Comparison of ENCODE assay signal across 6 cellular contexts in genomic region chr17:45146616-45147101, GRCh38. TPM values are rescaled to one million over a fixed set of nuclear protein-coding genes. Genes with fewer than 3 reads are reported as not detected.
DNase-seq lines count a peak whose midpoint lies in the region; TF ChIP-seq lines count a peak whose summit lies in the region.

No MANE protein-coding gene starts in this region.

- 100% methylated on average over 2 of the region's 9 CpGs for WGBS in iPS DF 6.9 (ENCODE audit: insufficient coverage, insufficient read length)

- peak overlapping the region; percentile 55 to 75 (median 64) for H3K4me3 ChIP-seq in BLaER1 treated with 17β-estradiol and CSF1 and Interleukin-3, amounts not matched to agents 10 nM and 100 nM
- H3K4me3 ChIP-seq in iPS DF 6.9 (ENCODE audit: low read length) (peak overlapping the region; percentile 73; the same call in 1 of the 2 replicates), uterus (peak overlapping the region; percentile 74 to 76)

- peaks cover 50 to 59% (median 55%) of the 10 kb centered on the region in 10 experiments for H3K4me1 ChIP-seq in BLaER1 treated with 17β-estradiol and CSF1 and Interleukin-3, amounts not matched to agents 10 nM and 100 nM
- H3K4me1 ChIP-seq in iPS DF 6.9 (ENCODE audit: control insufficient read depth, insufficient read depth, low read length) (peaks cover 5% of the 10 kb centered on the region), uterus (peaks cover 7 to 8% of the 10 kb centered on the region in 2 donors)

- TF ChIP-seq CTCF in RWPE1 (conservative IDR thresholded peaks at IDR 0.05; ENCODE audit: low read depth) (no peak), uterus (IDR thresholded peaks at IDR 0.05) (no peak)

- CTCF ChIA-PET in RWPE1 (lab: Yijun Ruan, JAX) = interaction anchor here (0.9 to 1.7 kb wide), 4 partner anchors 11 to 52 kb away, joined by 3 to 8 read pairs (median 4); partner anchors contain the start of genes ACBD4 and PLCD3

- peak overlapping the region; percentile 96 to 100 (median 99) for H3K27ac ChIP-seq in BLaER1 treated with 17β-estradiol and CSF1 and Interleukin-3, amounts not matched to agents 10 nM and 100 nM
- H3K27ac ChIP-seq in RWPE1 (peak overlapping the region; percentile 95), iPS DF 6.9 (ENCODE audit: low read length) (no peak overlapping the region), uterus (peak overlapping the region; percentile 99)

- no peaks in the 10 kb centered on the region for H3K27me3 ChIP-seq in BLaER1 treated with 17β-estradiol and CSF1 and Interleukin-3, amounts not matched to agents 10 nM and 100 nM
- H3K27me3 ChIP-seq in iPS DF 6.9 (ENCODE audit: control insufficient read depth, insufficient read depth, low read length) = no peaks in the 10 kb centered on the region
- no peaks in the 10 kb centered on the region for H3K27me3 ChIP-seq in uterus

- intact Hi-C loops in uterus (cut with DNase I; ENCODE audit: low total_unique reads) = no loop called here

- no peaks in the 10 kb centered on the region for H3K9me3 ChIP-seq in BLaER1 treated with 17β-estradiol and CSF1 and Interleukin-3, amounts not matched to agents 10 nM and 100 nM (replicated peaks in 1 of 11)
- no peaks in the 10 kb centered on the region for H3K9me3 ChIP-seq in iPS DF 6.9 (ENCODE audit: control insufficient read depth, insufficient read depth, low read length)
- no peaks in the 10 kb centered on the region for H3K9me3 ChIP-seq in uterus

- peak overlapping the region; percentile 89 to 99 (median 95) for H3K9ac ChIP-seq in BLaER1 treated with 17β-estradiol and CSF1 and Interleukin-3, amounts not matched to agents 10 nM and 100 nM

- no peak for TF ChIP-seq POLR2A in uterus (IDR thresholded peaks at IDR 0.05)

- H3K4me2 ChIP-seq in BLaER1 treated with 17β-estradiol and CSF1 and Interleukin-3, amounts not matched to agents 10 nM and 100 nM = peak overlapping the region; percentile 84 to 99 (median 95)

- H3K36me3 ChIP-seq in BLaER1 treated with 17β-estradiol and CSF1 and Interleukin-3, amounts not matched to agents 10 nM and 100 nM = peaks cover 0 to 21% (median 5%) of the 10 kb centered on the region in 11 experiments; a peak in 9 of 22 replicates
- no peaks in the 10 kb centered on the region for H3K36me3 ChIP-seq in iPS DF 6.9 (ENCODE audit: control insufficient read depth, insufficient read depth, low read length)
- H3K36me3 ChIP-seq in uterus = no peaks in the 10 kb centered on the region

- no peak for DNase-seq in RWPE1 (ENCODE audit: low spot score)
- no peak for DNase-seq in iPS DF 6.9 (ENCODE audit: low read depth, low spot score)
- DNase-seq in uterus = peak in 1 of 2 donors; percentile 67
- DNase-seq in NCI-H1694 treated with DMSO at 0.1 percent for 48 hours (lab: John Stamatoyannopoulos, UW) = no peak
- DNase-seq in NCI-H2196 treated with DMSO at 0.1 percent for 48 hours (lab: John Stamatoyannopoulos, UW; ENCODE audit: unreplicated experiment) = no peak

- peaks cover 20 to 38% (median 32%) of the 10 kb centered on the region in 11 experiments for H4K20me1 ChIP-seq in BLaER1 treated with 17β-estradiol and CSF1 and Interleukin-3, amounts not matched to agents 10 nM and 100 nM

- POLR2A ChIA-PET in RWPE1 (lab: Yijun Ruan, JAX; ENCODE audit: low non-redundant PET) = no interaction called here

RNA-seq across cellular contexts. Expression of gene HEXIM1, which starts 1.6 kb away (rescaled TPM):
- total RNA-seq in uterus = 10 to 100 TPM; 23.8 to 60.6 (median 26.7) TPM

RNA-seq across cellular contexts. Expression of gene ACBD4, which starts 11.2 kb away (rescaled TPM):
- total RNA-seq in uterus = 10 to 100 TPM in 3 of 4 donors, 1 to 10 TPM in 1; 7.8 to 37.7 (median 26.1) TPM

RNA-seq across cellular contexts. Expression of gene PLCD3, which starts 14.3 kb away (rescaled TPM):
- 10 to 100 TPM in 2 of 4 donors, 1 to 10 TPM in 2; 1.5 to 90.8 (median 8.9) TPM for total RNA-seq in uterus

RNA-seq across cellular contexts. Expression of gene HEXIM2, which starts 15.0 kb away (rescaled TPM):
- total RNA-seq in uterus = 10 to 100 TPM in 1 of 4 donors, 1 to 10 TPM in 2, not detected in 1; 3.0 to 11.6 (median 7.6) TPM
